ENCODE assay signal across 8 cellular contexts in genomic region chr19:17328517-17329060, GRCh38. TPM values are rescaled to one million over a fixed set of nuclear protein-coding genes. Genes with fewer than 3 reads are reported as not detected.
DNase-seq lines count a peak whose midpoint lies in the region; ATAC-seq lines count a peak whose summit lies in the region.

No MANE protein-coding gene starts in this region.

- no peak for DNase-seq in activated CD4-positive, CD25-positive, alpha-beta regulatory T cell treated with anti-CD3 and anti-CD28 coated beads, Interleukin-2, amount 50 U/mL, for 72 hours
- peak; percentile 51 for DNase-seq in activated T-cell treated with anti-CD3 and anti-CD28 coated beads, Interleukin-2, amount 50 U/mL, for 4 hours
- no peak for DNase-seq in iPS DF 6.9 (ENCODE audit: low read depth, low spot score)
- DNase-seq in stimulated activated CD4-positive, alpha-beta T cell treated with anti-CD3 and anti-CD28 coated beads, Interleukin-4, amount 100 ng/mL, for 4 hours, result peak; percentile 51 to 61
- no peak for DNase-seq in NCI-H2196 treated with DMSO at 0.1 percent for 48 hours (lab: John Stamatoyannopoulos, UW; ENCODE audit: unreplicated experiment)

- peaks cover 13% of the 10 kb centered on the region for H3K4me1 Mint-ChIP-seq in activated T-cell treated with anti-CD3 and anti-CD28 coated beads, Interleukin-2, amount 50 U/mL, for 4 hours (ENCODE audit: low read depth)

- H3K27me3 Mint-ChIP-seq in activated T-cell treated with anti-CD3 and anti-CD28 coated beads, Interleukin-2, amount 50 U/mL, for 4 hours (ENCODE audit: low read depth), result peaks cover 2% of the 10 kb centered on the region

- WGBS in iPS DF 6.9 (ENCODE audit: insufficient coverage, insufficient read length), result no CpG with 5 or more reads among the region's 57 CpGs

- H3K36me3 ChIP-seq in iPS DF 6.9 (ENCODE audit: control insufficient read depth, insufficient read depth, low read length), result peaks cover 4% of the 10 kb centered on the region

- peak overlapping the region; percentile 75 for H3K4me3 Mint-ChIP-seq in activated T-cell treated with anti-CD3 and anti-CD28 coated beads, Interleukin-2, amount 50 U/mL, for 4 hours

- H3K9me3 Mint-ChIP-seq in activated T-cell treated with anti-CD3 and anti-CD28 coated beads, Interleukin-2, amount 50 U/mL, for 4 hours, result no peaks in the 10 kb centered on the region

- peak; percentile 17 to 26 for ATAC-seq in activated CD4-positive, CD25-positive, alpha-beta regulatory T cell treated with anti-CD3 and anti-CD28 coated beads, Interleukin-2, amount 50 U/mL, for 24 hours
- ATAC-seq in activated T-cell treated with anti-CD3 and anti-CD28 coated beads, Interleukin-2, amount 50 U/mL, for 4 hours, result peak; percentile 19 to 35
- ATAC-seq in GM18511 (IDR thresholded peaks at IDR 0.05; ENCODE audit: unreplicated experiment) (no peak), HG02885 (IDR thresholded peaks at IDR 0.05; ENCODE audit: poor library complexity, unreplicated experiment) (no peak)

- peak overlapping the region; percentile 53; the same call in 1 of the 2 replicates for H3K4me3 ChIP-seq in iPS DF 6.9 (ENCODE audit: low read length)

- no peaks in the 10 kb centered on the region for H3K27me3 ChIP-seq in iPS DF 6.9 (ENCODE audit: control insufficient read depth, insufficient read depth, low read length)

- peaks cover 13% of the 10 kb centered on the region for H3K4me1 ChIP-seq in iPS DF 6.9 (ENCODE audit: control insufficient read depth, insufficient read depth, low read length)

- no peaks in the 10 kb centered on the region for H3K36me3 Mint-ChIP-seq in activated T-cell treated with anti-CD3 and anti-CD28 coated beads, Interleukin-2, amount 50 U/mL, for 4 hours (ENCODE audit: insufficient read depth)

- H3K27ac ChIP-seq in iPS DF 6.9 (ENCODE audit: low read length), result no peak overlapping the region

- no peaks in the 10 kb centered on the region for H3K9me3 ChIP-seq in iPS DF 6.9 (ENCODE audit: control insufficient read depth, insufficient read depth, low read length)

RNA-seq across cellular contexts. Expression of gene ANO8, which starts 6.1 kb away (rescaled TPM):
- total RNA-seq in activated T-cell treated with anti-CD3 and anti-CD28 coated beads, Interleukin-2, amount 50 U/mL, for 4 hours, result 1 to 10 TPM; 2.8 to 3.0 (median 2.9) TPM

RNA-seq across cellular contexts. Expression of gene GTPBP3, which starts 8.8 kb away (rescaled TPM):
- 100 to 1,000 TPM in 2 of 3 donors, 10 to 100 TPM in 1; 96.4 to 122 (median 106) TPM for total RNA-seq in activated T-cell treated with anti-CD3 and anti-CD28 coated beads, Interleukin-2, amount 50 U/mL, for 4 hours

RNA-seq across cellular contexts. Expression of gene DDA1, which starts 19.2 kb away (rescaled TPM):
- 10 to 100 TPM; 53.1 to 58.1 (median 53.4) TPM for total RNA-seq in activated T-cell treated with anti-CD3 and anti-CD28 coated beads, Interleukin-2, amount 50 U/mL, for 4 hours

RNA-seq across cellular contexts. Expression of gene MRPL34, which starts 22.9 kb away (rescaled TPM):
- 100 to 1,000 TPM; 111 to 137 (median 126) TPM for total RNA-seq in activated T-cell treated with anti-CD3 and anti-CD28 coated beads, Interleukin-2, amount 50 U/mL, for 4 hours

RNA-seq across cellular contexts. Expression of gene ABHD8, which starts 25.4 kb away (rescaled TPM):
- 1 to 10 TPM; 3.6 to 4.5 (median 3.7) TPM for total RNA-seq in activated T-cell treated with anti-CD3 and anti-CD28 coated beads, Interleukin-2, amount 50 U/mL, for 4 hours

Comparison
In these comparisons a context has a peak if more than half of its experiments do, and no peak if none do; other contexts are left out.
1. ATAC-seq: peak in activated CD4-positive, CD25-positive, alpha-beta regulatory T cell treated with anti-CD3 and anti-CD28 coated beads, Interleukin-2, amount 50 U/mL, for 24 hours (2 of 2) and activated T-cell treated with anti-CD3 and anti-CD28 coated beads, Interleukin-2, amount 50 U/mL, for 4 hours (2 of 2); none in GM18511 (single experiment) and HG02885 (single experiment).
2. DNase-seq: peak in activated T-cell treated with anti-CD3 and anti-CD28 coated beads, Interleukin-2, amount 50 U/mL, for 4 hours (single experiment) and stimulated activated CD4-positive, alpha-beta T cell treated with anti-CD3 and anti-CD28 coated beads, Interleukin-4, amount 100 ng/mL, for 4 hours (2 of 2); none in activated CD4-positive, CD25-positive, alpha-beta regulatory T cell treated with anti-CD3 and anti-CD28 coated beads, Interleukin-2, amount 50 U/mL, for 72 hours (single experiment), iPS DF 6.9 (single experiment) and NCI-H2196 treated with DMSO at 0.1 percent for 48 hours (single experiment).